Comparison of ENCODE assay signal across 8 cellular contexts in the genomic region with DNA sequence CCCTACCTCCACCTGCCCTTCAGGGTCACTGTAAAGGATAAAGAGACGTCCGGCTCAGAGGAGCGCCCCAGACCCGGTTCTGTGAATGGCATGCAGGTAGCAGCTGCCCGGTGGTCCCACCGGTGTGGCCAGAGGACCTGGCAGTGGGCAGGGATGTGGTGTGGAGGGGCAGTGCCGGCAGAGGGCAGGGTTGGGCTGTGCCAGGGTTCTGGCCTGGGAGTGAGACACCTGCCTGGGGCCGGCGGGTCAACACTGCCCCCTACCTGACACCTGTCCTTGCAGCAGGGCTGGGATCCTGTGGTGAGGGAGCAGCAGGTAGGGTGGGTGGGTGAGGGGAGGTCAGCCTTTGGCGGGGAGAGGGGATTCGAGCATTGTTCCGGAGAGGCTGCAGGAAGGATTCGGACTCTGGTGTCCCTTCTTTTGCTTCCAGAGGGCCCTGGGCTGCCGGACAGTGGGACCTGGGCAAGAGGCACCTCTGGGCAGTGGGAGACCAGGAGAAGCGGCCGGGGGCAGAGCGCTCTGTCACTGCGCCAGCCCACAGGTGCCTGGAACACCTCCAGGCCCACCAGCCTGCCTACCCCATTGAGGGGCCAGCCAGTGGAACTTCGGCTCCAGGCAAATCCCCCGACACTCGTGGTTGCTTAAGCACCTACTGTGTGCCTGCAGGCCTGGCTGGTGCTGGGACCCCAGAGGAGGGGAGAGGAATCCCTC. TPM values are rescaled to one million over a fixed set of nuclear protein-coding genes. Genes with fewer than 3 reads are reported as not detected.
DNase-seq lines count a peak whose midpoint lies in the region; ATAC-seq and TF ChIP-seq lines count a peak whose summit lies in the region.

No MANE protein-coding gene starts in this region.

- H3K27me3 Mint-ChIP-seq in WTC11 (ENCODE audit: low read depth) = peaks cover 42% of the 10 kb centered on the region
- H3K27me3 Mint-ChIP-seq in endothelial cell (ENCODE audit: unreplicated experiment) = peaks cover 18% of the 10 kb centered on the region

- H3K36me3 Mint-ChIP-seq in WTC11 (0 out of 2 replicates have a peak, but pooled peaks cover 3% of the 10 kb centered on the region), endothelial cell (ENCODE audit: low read depth, unreplicated experiment) (no peaks in the 10 kb centered on the region)

- POLR2A ChIA-PET in WTC11 (lab: Charles Lee) = interaction anchor here (0.7 kb wide), 1 partner anchor 58 kb away, joined by 3 read pairs; no protein-coding TSS in a partner anchor

- TF ChIP-seq CTCF in WTC11 (IDR thresholded peaks at IDR 0.05) = peak; percentile 76
- peak; percentile 67 for TF ChIP-seq CTCF in endothelial cell (IDR thresholded peaks at IDR 0.05; ENCODE audit: unreplicated experiment)

- H3K4me1 Mint-ChIP-seq in WTC11 = peaks cover 7% of the 10 kb centered on the region
- H3K4me1 Mint-ChIP-seq in endothelial cell (ENCODE audit: unreplicated experiment) = no peaks in the 10 kb centered on the region

- no peaks in the 10 kb centered on the region for H3K9me3 Mint-ChIP-seq in WTC11
- H3K9me3 Mint-ChIP-seq in endothelial cell (ENCODE audit: unreplicated experiment) = no peaks in the 10 kb centered on the region

- peak overlapping the region; percentile 90 to 96 for H3K27ac ChIP-seq in mucosa of rectum (ENCODE audit: low read depth in 2 of 2, low read length in 2 of 2)

- H3K9me3 ChIP-seq in mucosa of rectum (ENCODE audit: control insufficient read depth in 2 of 2, low read length in 2 of 2) = no peaks in the 10 kb centered on the region

- H3K9ac ChIP-seq in mucosa of rectum (ENCODE audit: low read depth in 1 of 2, low read length in 2 of 2) = peak overlapping the region; percentile 78 to 79

- H3K4me3 ChIP-seq in mucosa of rectum (ENCODE audit: low read length in 2 of 2) = peak overlapping the region; percentile 70 to 78

- CTCF ChIA-PET in WTC11 (lab: Charles Lee) = interaction anchor here (0.5 to 3.4 kb wide), 23 partner anchors 10 to 505 kb away, joined by 3 to 68 read pairs (median 4); a partner anchor contains a TSS

- H3K4me3 Mint-ChIP-seq in WTC11 = peak overlapping the region; percentile 72
- H3K4me3 Mint-ChIP-seq in endothelial cell (ENCODE audit: unreplicated experiment) = peak overlapping the region; percentile 78

- peaks cover 21 to 35% of the 10 kb centered on the region in 2 donors for H3K4me1 ChIP-seq in mucosa of rectum (ENCODE audit: control insufficient read depth in 2 of 2, insufficient read depth in 2 of 2, low read length in 2 of 2)

- DNase-seq in AG08396 (ENCODE audit: low spot score) = peak; percentile 58
- peak; percentile 26 for DNase-seq in LHCN-M2 (ENCODE audit: low read depth)
- DNase-seq in WTC11 (ENCODE audit: low spot score) = peak; percentile 95
- DNase-seq in endothelial cell (ENCODE audit: low spot score) = peak; percentile 66
- DNase-seq in ureter (ENCODE audit: low spot score) = peak; percentile 87
- DNase-seq in NCI-H1694 (lab: John Stamatoyannopoulos, UW) = no peak

- H3K36me3 ChIP-seq in mucosa of rectum (ENCODE audit: control insufficient read depth in 2 of 2, insufficient read depth in 2 of 2, low read length in 2 of 2) = no peaks in the 10 kb centered on the region

- H3K27me3 ChIP-seq in mucosa of rectum (ENCODE audit: control insufficient read depth in 2 of 2, insufficient read depth in 2 of 2, low read length in 2 of 2) = peaks cover 0 to 2% of the 10 kb centered on the region in 2 donors

- H3K27ac Mint-ChIP-seq in WTC11 = no peak overlapping the region
- no peak overlapping the region for H3K27ac Mint-ChIP-seq in endothelial cell (ENCODE audit: unreplicated experiment)

- ATAC-seq in GM18511 (IDR thresholded peaks at IDR 0.05; ENCODE audit: unreplicated experiment) = peak; percentile 39
- ATAC-seq in WTC11 = peak; percentile 86

TF ChIP-seq in WTC11, 78 proteins besides CTCF, POLR2A, EP300 and RAD21 (continues in another document):
- TF ChIP-seq, protein P1, sequence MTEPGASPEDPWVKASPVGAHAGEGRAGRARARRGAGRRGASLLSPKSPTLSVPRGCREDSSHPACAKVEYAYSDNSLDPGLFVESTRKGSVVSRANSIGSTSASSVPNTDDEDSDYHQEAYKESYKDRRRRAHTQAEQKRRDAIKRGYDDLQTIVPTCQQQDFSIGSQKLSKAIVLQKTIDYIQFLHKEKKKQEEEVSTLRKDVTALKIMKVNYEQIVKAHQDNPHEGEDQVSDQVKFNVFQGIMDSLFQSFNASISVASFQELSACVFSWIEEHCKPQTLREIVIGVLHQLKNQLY (CRISPR knock-in tag; IDR thresholded peaks at IDR 0.05) = no peak
- TF ChIP-seq JAZF1 (CRISPR knock-in tag; IDR thresholded peaks at IDR 0.05) (no peak), MYBL2 (CRISPR knock-in tag; IDR thresholded peaks at IDR 0.05) (no peak), SP1 (CRISPR knock-in tag; conservative IDR thresholded peaks at IDR 0.05) (peak; percentile 52; the same call in 1 of the 2 replicates), SOX15 (CRISPR knock-in tag; IDR thresholded peaks at IDR 0.05) (no peak)
- TF ChIP-seq, protein P2, sequence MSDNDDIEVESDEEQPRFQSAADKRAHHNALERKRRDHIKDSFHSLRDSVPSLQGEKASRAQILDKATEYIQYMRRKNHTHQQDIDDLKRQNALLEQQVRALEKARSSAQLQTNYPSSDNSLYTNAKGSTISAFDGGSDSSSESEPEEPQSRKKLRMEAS (CRISPR knock-in tag; IDR thresholded peaks at IDR 0.05) = no peak; the same call in 1 of the 2 replicates
- TF ChIP-seq, protein P3, sequence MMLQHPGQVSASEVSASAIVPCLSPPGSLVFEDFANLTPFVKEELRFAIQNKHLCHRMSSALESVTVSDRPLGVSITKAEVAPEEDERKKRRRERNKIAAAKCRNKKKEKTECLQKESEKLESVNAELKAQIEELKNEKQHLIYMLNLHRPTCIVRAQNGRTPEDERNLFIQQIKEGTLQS (CRISPR knock-in tag; conservative IDR thresholded peaks at IDR 0.05) = no peak
- TF ChIP-seq, protein P4, sequence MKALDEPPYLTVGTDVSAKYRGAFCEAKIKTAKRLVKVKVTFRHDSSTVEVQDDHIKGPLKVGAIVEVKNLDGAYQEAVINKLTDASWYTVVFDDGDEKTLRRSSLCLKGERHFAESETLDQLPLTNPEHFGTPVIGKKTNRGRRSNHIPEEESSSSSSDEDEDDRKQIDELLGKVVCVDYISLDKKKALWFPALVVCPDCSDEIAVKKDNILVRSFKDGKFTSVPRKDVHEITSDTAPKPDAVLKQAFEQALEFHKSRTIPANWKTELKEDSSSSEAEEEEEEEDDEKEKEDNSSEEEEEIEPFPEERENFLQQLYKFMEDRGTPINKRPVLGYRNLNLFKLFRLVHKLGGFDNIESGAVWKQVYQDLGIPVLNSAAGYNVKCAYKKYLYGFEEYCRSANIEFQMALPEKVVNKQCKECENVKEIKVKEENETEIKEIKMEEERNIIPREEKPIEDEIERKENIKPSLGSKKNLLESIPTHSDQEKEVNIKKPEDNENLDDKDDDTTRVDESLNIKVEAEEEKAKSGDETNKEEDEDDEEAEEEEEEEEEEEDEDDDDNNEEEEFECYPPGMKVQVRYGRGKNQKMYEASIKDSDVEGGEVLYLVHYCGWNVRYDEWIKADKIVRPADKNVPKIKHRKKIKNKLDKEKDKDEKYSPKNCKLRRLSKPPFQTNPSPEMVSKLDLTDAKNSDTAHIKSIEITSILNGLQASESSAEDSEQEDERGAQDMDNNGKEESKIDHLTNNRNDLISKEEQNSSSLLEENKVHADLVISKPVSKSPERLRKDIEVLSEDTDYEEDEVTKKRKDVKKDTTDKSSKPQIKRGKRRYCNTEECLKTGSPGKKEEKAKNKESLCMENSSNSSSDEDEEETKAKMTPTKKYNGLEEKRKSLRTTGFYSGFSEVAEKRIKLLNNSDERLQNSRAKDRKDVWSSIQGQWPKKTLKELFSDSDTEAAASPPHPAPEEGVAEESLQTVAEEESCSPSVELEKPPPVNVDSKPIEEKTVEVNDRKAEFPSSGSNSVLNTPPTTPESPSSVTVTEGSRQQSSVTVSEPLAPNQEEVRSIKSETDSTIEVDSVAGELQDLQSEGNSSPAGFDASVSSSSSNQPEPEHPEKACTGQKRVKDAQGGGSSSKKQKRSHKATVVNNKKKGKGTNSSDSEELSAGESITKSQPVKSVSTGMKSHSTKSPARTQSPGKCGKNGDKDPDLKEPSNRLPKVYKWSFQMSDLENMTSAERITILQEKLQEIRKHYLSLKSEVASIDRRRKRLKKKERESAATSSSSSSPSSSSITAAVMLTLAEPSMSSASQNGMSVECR (CRISPR knock-in tag; IDR thresholded peaks at IDR 0.05; ENCODE audit: borderline replicate concordance) = peak; percentile 10; the same call in 1 of the 2 replicates
- TF ChIP-seq, protein P5, sequence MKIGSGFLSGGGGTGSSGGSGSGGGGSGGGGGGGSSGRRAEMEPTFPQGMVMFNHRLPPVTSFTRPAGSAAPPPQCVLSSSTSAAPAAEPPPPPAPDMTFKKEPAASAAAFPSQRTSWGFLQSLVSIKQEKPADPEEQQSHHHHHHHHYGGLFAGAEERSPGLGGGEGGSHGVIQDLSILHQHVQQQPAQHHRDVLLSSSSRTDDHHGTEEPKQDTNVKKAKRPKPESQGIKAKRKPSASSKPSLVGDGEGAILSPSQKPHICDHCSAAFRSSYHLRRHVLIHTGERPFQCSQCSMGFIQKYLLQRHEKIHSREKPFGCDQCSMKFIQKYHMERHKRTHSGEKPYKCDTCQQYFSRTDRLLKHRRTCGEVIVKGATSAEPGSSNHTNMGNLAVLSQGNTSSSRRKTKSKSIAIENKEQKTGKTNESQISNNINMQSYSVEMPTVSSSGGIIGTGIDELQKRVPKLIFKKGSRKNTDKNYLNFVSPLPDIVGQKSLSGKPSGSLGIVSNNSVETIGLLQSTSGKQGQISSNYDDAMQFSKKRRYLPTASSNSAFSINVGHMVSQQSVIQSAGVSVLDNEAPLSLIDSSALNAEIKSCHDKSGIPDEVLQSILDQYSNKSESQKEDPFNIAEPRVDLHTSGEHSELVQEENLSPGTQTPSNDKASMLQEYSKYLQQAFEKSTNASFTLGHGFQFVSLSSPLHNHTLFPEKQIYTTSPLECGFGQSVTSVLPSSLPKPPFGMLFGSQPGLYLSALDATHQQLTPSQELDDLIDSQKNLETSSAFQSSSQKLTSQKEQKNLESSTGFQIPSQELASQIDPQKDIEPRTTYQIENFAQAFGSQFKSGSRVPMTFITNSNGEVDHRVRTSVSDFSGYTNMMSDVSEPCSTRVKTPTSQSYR (CRISPR knock-in tag; IDR thresholded peaks at IDR 0.05) = 0 out of 2 replicates have a peak, but pooled peaks have one; percentile 51

RNA-seq across cellular contexts. Expression of a gene that starts 1.6 kb away (rescaled TPM):
- total RNA-seq in LHCN-M2 (2014; rRNA removed) (12.5 and 12.6 TPM in 2 replicates), WTC11 (2021) (9.4 to 11.0 TPM (median 9.6 TPM) in 3 replicates), endothelial cell (ENCODE audit: unreplicated experiment) (8.1 TPM), ureter (15.9 TPM)
- polyA plus RNA-seq in LHCN-M2 (2012) = 52.5 TPM

RNA-seq across cellular contexts. Expression of a gene that starts 45.3 kb away (rescaled TPM):
- total RNA-seq in LHCN-M2 (2014; rRNA removed) = 0.45 and 2.5 TPM in 2 replicates
- 1.4 TPM for polyA plus RNA-seq in LHCN-M2 (2012)
- 25.0 to 35.0 TPM (median 32.4 TPM) in 3 replicates for total RNA-seq in WTC11 (2021)
- total RNA-seq in endothelial cell (ENCODE audit: unreplicated experiment) = 25.3 TPM
- total RNA-seq in ureter = 21.5 TPM
